Comparison of ENCODE assay signal across 15 cellular contexts in genomic region chr19:38184815-38185214, GRCh38. TPM values are rescaled to one million over a fixed set of nuclear protein-coding genes. Genes with fewer than 3 reads are reported as not detected.
"Had no signal": no experiment of that assay in that cellular context is flagged by ENCODE, and none has a peak within 500 bp of the region (broad histone marks: within the 10 kb centered on the region; RNA-seq: fewer than 3 reads in every experiment).

No MANE protein-coding gene starts in this region.

- H3K9me3 ChIP-seq: SJSA1 had no signal

- H3K4me3 Mint-ChIP-seq: activated naive CD8-positive, alpha-beta T cell treated with anti-CD3 and anti-CD28 coated beads, Interleukin-2, amount 50 U/mL, for 24 hours; effector memory CD8-positive, alpha-beta T cell; stimulated activated naive CD8-positive, alpha-beta T cell treated with anti-CD3 and anti-CD28 coated beads, Interleukin-15, Interleukin-2, amounts not matched to agents 100 ng/mL and 50 ng/mL, for 24 hours; T-helper 2 cell treated with Interferon-gamma antibody and Interleukin-4, amounts not matched to agents 5 μg/mL and 100 μg/mL, for 36 hours had no signal

- H3K9me3 Mint-ChIP-seq: effector memory CD8-positive, alpha-beta T cell had no signal

- H3K36me3 ChIP-seq: cardiac muscle cell had no signal

- H3K27me3 Mint-ChIP-seq: activated naive CD8-positive, alpha-beta T cell treated with anti-CD3 and anti-CD28 coated beads, Interleukin-2, amount 50 U/mL, for 24 hours; effector memory CD8-positive, alpha-beta T cell; stimulated activated naive CD8-positive, alpha-beta T cell treated with anti-CD3 and anti-CD28 coated beads, Interleukin-15, Interleukin-2, amounts not matched to agents 100 ng/mL and 50 ng/mL, for 24 hours had no signal

- H3K4me3 ChIP-seq: cardiac muscle cell, right lobe of liver, SJSA1 had no signal

- DNase-seq: activated gamma-delta T cell treated with Interleukin-2 at 50 U/mL for 16 hours; activated naive CD8-positive, alpha-beta T cell treated with anti-CD3 and anti-CD28 coated beads, Interleukin-2, amount 50 U/mL, for 24 hours; activated T-cell treated with anti-CD3 and anti-CD28 coated beads, Interleukin-2, amount 50 U/mL, for 48 hours; cortex of kidney; effector memory CD8-positive, alpha-beta T cell; mesendoderm; right lobe of liver; stimulated activated CD4-positive, alpha-beta T cell treated with anti-CD3 and anti-CD28 coated beads, Interleukin-2, amount 100 ng/mL, for 48 hours; SW 1271 had no signal

- ATAC-seq: activated naive CD8-positive, alpha-beta T cell treated with anti-CD3 and anti-CD28 coated beads, Interleukin-2, amount 50 U/mL, for 24 hours; effector memory CD8-positive, alpha-beta T cell; right lobe of liver had no signal

- H3K4me1 ChIP-seq: ascending aorta, right lobe of liver, SJSA1 had no signal

- H3K27ac ChIP-seq: ascending aorta, cardiac muscle cell, right lobe of liver, SJSA1 had no signal

- H3K27ac Mint-ChIP-seq: activated naive CD8-positive, alpha-beta T cell treated with anti-CD3 and anti-CD28 coated beads, Interleukin-2, amount 50 U/mL, for 24 hours; stimulated activated naive CD8-positive, alpha-beta T cell treated with anti-CD3 and anti-CD28 coated beads, Interleukin-15, Interleukin-2, amounts not matched to agents 100 ng/mL and 50 ng/mL, for 24 hours; T-helper 2 cell treated with Interferon-gamma antibody and Interleukin-4, amounts not matched to agents 5 μg/mL and 100 μg/mL, for 36 hours had no signal

- H3K27me3 ChIP-seq: ascending aorta, cardiac muscle cell, right lobe of liver, SJSA1 had no signal

RNA-seq across cellular contexts. Expression of gene DPF1, which starts 39.2 kb away (rescaled TPM):
- total RNA-seq: ascending aorta, liver, right lobe of liver had no signal
- polyA plus RNA-seq: liver had no signal
